In the genomic region with DNA sequence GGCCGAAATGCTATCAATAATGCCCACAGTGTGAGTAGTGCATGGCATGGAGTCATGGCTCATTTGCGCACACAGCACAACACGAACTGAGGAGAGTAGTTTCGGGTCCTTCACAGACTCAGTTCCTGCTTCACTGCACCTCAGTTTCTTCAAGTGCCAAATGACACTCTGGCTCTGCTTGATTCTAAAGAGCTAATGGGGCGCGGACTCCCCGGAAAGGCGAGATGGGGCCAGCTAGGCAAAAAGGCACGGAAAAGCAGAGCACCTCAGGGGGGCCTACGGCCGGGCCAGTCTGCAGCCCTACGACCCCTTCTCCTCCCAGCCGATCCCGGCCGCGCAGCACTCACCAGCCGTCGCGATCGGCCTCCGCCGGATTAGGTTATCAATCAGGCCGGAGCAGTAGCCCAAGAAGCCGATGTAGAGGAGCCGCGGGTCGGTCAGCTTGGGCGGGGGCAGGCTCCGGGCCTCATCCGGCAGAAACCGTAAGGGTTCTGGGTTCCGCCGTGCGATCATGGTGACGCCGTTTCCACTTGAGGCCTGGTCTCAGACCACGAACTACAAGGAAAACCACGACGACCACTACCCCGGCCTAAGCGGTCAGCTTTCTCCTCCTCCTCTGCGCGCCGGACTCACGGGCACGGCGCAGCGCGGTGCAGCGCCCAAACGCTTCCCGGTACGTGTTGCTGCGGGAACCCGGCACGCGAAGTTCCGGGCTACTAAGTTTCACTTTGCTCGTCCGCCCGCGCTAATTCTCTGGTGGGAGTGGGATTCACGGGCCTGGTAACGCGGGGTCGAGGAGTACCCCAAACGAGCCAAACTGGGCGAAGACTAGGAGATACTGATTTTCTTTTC, we compare ENCODE assay signal across 1 cellular context.
A peak's percentile ranks its signal among the peaks of the same experiment; 100 is the strongest.
TF ChIP-seq lines count a peak whose summit lies in the region.

A gene (minus strand): TSS at position 631 of the 852 bp plus-strand sequence. CDS start 118 bp downstream, at position 513.

TF ChIP-seq in HepG2, 621 proteins besides CTCF, POLR2A, EP300 and RAD21 (continued from another document and continues in another):
- TF ChIP-seq, protein P1, sequence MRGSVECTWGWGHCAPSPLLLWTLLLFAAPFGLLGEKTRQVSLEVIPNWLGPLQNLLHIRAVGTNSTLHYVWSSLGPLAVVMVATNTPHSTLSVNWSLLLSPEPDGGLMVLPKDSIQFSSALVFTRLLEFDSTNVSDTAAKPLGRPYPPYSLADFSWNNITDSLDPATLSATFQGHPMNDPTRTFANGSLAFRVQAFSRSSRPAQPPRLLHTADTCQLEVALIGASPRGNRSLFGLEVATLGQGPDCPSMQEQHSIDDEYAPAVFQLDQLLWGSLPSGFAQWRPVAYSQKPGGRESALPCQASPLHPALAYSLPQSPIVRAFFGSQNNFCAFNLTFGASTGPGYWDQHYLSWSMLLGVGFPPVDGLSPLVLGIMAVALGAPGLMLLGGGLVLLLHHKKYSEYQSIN (CRISPR knock-in tag; IDR thresholded peaks at IDR 0.05; ENCODE audit: borderline replicate concordance) = no peak
- peak; percentile 69; the same call in 1 of the 2 replicates for TF ChIP-seq HNRNPL (IDR thresholded peaks at IDR 0.05; ENCODE audit: low read depth, low read length)
- TF ChIP-seq ZSCAN25 (CRISPR knock-in tag; IDR thresholded peaks at IDR 0.05) = peak; percentile 82
- TF ChIP-seq POLR2G (IDR thresholded peaks at IDR 0.05; ENCODE audit: low read depth, low read length) = peak; percentile 91
- TF ChIP-seq, protein P2, sequence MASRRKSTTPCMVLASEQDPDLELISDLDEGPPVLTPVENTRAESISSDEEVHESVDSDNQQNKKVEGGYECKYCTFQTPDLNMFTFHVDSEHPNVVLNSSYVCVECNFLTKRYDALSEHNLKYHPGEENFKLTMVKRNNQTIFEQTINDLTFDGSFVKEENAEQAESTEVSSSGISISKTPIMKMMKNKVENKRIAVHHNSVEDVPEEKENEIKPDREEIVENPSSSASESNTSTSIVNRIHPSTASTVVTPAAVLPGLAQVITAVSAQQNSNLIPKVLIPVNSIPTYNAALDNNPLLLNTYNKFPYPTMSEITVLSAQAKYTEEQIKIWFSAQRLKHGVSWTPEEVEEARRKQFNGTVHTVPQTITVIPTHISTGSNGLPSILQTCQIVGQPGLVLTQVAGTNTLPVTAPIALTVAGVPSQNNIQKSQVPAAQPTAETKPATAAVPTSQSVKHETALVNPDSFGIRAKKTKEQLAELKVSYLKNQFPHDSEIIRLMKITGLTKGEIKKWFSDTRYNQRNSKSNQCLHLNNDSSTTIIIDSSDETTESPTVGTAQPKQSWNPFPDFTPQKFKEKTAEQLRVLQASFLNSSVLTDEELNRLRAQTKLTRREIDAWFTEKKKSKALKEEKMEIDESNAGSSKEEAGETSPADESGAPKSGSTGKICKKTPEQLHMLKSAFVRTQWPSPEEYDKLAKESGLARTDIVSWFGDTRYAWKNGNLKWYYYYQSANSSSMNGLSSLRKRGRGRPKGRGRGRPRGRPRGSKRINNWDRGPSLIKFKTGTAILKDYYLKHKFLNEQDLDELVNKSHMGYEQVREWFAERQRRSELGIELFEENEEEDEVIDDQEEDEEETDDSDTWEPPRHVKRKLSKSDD (CRISPR knock-in tag; IDR thresholded peaks at IDR 0.05; ENCODE audit: low read depth) = peak; percentile 94
- TF ChIP-seq MED8 (CRISPR knock-in tag; IDR thresholded peaks at IDR 0.05; ENCODE audit: insufficient replicate concordance) = peak; percentile 77
- peak; percentile 89; the same call in 1 of the 2 replicates for TF ChIP-seq ZNF768 (CRISPR knock-in tag; IDR thresholded peaks at IDR 0.05)
- TF ChIP-seq KAT8 (CRISPR knock-in tag; IDR thresholded peaks at IDR 0.05) = peak; percentile 91
- TF ChIP-seq, protein P3, sequence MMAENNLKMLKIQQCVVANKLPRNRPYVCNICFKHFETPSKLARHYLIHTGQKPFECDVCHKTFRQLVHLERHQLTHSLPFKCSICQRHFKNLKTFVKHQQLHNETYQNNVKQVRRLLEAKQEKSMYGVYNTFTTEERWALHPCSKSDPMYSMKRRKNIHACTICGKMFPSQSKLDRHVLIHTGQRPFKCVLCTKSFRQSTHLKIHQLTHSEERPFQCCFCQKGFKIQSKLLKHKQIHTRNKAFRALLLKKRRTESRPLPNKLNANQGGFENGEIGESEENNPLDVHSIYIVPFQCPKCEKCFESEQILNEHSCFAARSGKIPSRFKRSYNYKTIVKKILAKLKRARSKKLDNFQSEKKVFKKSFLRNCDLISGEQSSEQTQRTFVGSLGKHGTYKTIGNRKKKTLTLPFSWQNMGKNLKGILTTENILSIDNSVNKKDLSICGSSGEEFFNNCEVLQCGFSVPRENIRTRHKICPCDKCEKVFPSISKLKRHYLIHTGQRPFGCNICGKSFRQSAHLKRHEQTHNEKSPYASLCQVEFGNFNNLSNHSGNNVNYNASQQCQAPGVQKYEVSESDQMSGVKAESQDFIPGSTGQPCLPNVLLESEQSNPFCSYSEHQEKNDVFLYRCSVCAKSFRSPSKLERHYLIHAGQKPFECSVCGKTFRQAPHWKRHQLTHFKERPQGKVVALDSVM (CRISPR knock-in tag; IDR thresholded peaks at IDR 0.05) = peak; percentile 76
- TF ChIP-seq, protein P4, sequence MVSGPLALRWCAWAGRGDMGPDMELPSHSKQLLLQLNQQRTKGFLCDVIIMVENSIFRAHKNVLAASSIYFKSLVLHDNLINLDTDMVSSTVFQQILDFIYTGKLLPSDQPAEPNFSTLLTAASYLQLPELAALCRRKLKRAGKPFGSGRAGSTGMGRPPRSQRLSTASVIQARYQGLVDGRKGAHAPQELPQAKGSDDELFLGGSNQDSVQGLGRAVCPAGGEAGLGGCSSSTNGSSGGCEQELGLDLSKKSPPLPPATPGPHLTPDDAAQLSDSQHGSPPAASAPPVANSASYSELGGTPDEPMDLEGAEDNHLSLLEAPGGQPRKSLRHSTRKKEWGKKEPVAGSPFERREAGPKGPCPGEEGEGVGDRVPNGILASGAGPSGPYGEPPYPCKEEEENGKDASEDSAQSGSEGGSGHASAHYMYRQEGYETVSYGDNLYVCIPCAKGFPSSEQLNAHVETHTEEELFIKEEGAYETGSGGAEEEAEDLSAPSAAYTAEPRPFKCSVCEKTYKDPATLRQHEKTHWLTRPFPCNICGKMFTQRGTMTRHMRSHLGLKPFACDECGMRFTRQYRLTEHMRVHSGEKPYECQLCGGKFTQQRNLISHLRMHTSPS (CRISPR knock-in tag; IDR thresholded peaks at IDR 0.05; ENCODE audit: low read depth) = peak; percentile 47; the same call in 1 of the 2 replicates
- TF ChIP-seq RELA (CRISPR knock-in tag; IDR thresholded peaks at IDR 0.05) = no peak
- TF ChIP-seq, protein P5, sequence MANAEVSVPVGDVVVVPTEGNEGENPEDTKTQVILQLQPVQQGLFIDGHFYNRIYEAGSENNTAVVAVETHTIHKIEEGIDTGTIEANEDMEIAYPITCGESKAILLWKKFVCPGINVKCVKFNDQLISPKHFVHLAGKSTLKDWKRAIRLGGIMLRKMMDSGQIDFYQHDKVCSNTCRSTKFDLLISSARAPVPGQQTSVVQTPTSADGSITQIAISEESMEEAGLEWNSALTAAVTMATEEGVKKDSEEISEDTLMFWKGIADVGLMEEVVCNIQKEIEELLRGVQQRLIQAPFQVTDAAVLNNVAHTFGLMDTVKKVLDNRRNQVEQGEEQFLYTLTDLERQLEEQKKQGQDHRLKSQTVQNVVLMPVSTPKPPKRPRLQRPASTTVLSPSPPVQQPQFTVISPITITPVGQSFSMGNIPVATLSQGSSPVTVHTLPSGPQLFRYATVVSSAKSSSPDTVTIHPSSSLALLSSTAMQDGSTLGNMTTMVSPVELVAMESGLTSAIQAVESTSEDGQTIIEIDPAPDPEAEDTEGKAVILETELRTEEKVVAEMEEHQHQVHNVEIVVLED (CRISPR knock-in tag; IDR thresholded peaks at IDR 0.05; ENCODE audit: borderline replicate concordance) = peak; percentile 99
- TF ChIP-seq ZNF652 (CRISPR knock-in tag; IDR thresholded peaks at IDR 0.05; ENCODE audit: borderline replicate concordance, low read depth) = no peak; the same call in 1 of the 2 replicates
- no peak for TF ChIP-seq SUZ12 (IDR thresholded peaks at IDR 0.05; ENCODE audit: low read depth, low read length)
- TF ChIP-seq KAT2B (IDR thresholded peaks at IDR 0.05; ENCODE audit: borderline replicate concordance, low read depth, low read length) = no peak
- no peak for TF ChIP-seq TCF12 (IDR thresholded peaks at IDR 0.05)
- no peak; the same call in 1 of the 2 replicates for TF ChIP-seq TCF12 (CRISPR knock-in tag; IDR thresholded peaks at IDR 0.05)
- TF ChIP-seq, protein P6, sequence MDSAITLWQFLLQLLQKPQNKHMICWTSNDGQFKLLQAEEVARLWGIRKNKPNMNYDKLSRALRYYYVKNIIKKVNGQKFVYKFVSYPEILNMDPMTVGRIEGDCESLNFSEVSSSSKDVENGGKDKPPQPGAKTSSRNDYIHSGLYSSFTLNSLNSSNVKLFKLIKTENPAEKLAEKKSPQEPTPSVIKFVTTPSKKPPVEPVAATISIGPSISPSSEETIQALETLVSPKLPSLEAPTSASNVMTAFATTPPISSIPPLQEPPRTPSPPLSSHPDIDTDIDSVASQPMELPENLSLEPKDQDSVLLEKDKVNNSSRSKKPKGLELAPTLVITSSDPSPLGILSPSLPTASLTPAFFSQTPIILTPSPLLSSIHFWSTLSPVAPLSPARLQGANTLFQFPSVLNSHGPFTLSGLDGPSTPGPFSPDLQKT (CRISPR knock-in tag; IDR thresholded peaks at IDR 0.05; ENCODE audit: borderline replicate concordance) = peak; percentile 87; the same call in 1 of the 2 replicates
- peak; percentile 99 for TF ChIP-seq ZFX (CRISPR knock-in tag; IDR thresholded peaks at IDR 0.05; ENCODE audit: low read depth)
- TF ChIP-seq, protein P7, sequence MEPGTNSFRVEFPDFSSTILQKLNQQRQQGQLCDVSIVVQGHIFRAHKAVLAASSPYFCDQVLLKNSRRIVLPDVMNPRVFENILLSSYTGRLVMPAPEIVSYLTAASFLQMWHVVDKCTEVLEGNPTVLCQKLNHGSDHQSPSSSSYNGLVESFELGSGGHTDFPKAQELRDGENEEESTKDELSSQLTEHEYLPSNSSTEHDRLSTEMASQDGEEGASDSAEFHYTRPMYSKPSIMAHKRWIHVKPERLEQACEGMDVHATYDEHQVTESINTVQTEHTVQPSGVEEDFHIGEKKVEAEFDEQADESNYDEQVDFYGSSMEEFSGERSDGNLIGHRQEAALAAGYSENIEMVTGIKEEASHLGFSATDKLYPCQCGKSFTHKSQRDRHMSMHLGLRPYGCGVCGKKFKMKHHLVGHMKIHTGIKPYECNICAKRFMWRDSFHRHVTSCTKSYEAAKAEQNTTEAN (CRISPR knock-in tag; conservative IDR thresholded peaks at IDR 0.05) = peak; percentile 71; the same call in 1 of the 2 replicates
- TF ChIP-seq ZKSCAN1 (IDR thresholded peaks at IDR 0.05; ENCODE audit: low read length) = peak; percentile 67
- TF ChIP-seq ZNF264 (CRISPR knock-in tag; IDR thresholded peaks at IDR 0.05) = peak; percentile 81; the same call in 1 of the 2 replicates
- TF ChIP-seq POLR2AphosphoS2 (IDR thresholded peaks at IDR 0.05; ENCODE audit: low read depth, low read length) = no peak
- TF ChIP-seq, protein P8, sequence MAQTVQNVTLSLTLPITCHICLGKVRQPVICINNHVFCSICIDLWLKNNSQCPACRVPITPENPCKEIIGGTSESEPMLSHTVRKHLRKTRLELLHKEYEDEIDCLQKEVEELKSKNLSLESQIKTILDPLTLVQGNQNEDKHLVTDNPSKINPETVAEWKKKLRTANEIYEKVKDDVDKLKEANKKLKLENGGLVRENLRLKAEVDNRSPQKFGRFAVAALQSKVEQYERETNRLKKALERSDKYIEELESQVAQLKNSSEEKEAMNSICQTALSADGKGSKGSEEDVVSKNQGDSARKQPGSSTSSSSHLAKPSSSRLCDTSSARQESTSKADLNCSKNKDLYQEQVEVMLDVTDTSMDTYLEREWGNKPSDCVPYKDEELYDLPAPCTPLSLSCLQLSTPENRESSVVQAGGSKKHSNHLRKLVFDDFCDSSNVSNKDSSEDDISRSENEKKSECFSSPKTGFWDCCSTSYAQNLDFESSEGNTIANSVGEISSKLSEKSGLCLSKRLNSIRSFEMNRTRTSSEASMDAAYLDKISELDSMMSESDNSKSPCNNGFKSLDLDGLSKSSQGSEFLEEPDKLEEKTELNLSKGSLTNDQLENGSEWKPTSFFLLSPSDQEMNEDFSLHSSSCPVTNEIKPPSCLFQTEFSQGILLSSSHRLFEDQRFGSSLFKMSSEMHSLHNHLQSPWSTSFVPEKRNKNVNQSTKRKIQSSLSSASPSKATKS (CRISPR knock-in tag; IDR thresholded peaks at IDR 0.05) = no peak
- peak; percentile 74; the same call in 1 of the 2 replicates for TF ChIP-seq ZC3H13 (CRISPR knock-in tag; IDR thresholded peaks at IDR 0.05)
- no peak for TF ChIP-seq MBNL3 (CRISPR knock-in tag; conservative IDR thresholded peaks at IDR 0.05)
- TF ChIP-seq, protein P9, sequence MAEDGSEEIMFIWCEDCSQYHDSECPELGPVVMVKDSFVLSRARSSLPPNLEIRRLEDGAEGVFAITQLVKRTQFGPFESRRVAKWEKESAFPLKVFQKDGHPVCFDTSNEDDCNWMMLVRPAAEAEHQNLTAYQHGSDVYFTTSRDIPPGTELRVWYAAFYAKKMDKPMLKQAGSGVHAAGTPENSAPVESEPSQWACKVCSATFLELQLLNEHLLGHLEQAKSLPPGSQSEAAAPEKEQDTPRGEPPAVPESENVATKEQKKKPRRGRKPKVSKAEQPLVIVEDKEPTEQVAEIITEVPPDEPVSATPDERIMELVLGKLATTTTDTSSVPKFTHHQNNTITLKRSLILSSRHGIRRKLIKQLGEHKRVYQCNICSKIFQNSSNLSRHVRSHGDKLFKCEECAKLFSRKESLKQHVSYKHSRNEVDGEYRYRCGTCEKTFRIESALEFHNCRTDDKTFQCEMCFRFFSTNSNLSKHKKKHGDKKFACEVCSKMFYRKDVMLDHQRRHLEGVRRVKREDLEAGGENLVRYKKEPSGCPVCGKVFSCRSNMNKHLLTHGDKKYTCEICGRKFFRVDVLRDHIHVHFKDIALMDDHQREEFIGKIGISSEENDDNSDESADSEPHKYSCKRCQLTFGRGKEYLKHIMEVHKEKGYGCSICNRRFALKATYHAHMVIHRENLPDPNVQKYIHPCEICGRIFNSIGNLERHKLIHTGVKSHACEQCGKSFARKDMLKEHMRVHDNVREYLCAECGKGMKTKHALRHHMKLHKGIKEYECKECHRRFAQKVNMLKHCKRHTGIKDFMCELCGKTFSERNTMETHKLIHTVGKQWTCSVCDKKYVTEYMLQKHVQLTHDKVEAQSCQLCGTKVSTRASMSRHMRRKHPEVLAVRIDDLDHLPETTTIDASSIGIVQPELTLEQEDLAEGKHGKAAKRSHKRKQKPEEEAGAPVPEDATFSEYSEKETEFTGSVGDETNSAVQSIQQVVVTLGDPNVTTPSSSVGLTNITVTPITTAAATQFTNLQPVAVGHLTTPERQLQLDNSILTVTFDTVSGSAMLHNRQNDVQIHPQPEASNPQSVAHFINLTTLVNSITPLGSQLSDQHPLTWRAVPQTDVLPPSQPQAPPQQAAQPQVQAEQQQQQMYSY (CRISPR knock-in tag; IDR thresholded peaks at IDR 0.05) = peak; percentile 76; the same call in 1 of the 2 replicates
- peak; percentile 61; the same call in 1 of the 2 replicates for TF ChIP-seq ZNF143 (CRISPR knock-in tag; IDR thresholded peaks at IDR 0.05)
- peak; percentile 84 for TF ChIP-seq ZNF558 (CRISPR knock-in tag; IDR thresholded peaks at IDR 0.05; ENCODE audit: borderline replicate concordance)
- TF ChIP-seq ZNF138 (CRISPR knock-in tag; IDR thresholded peaks at IDR 0.05; ENCODE audit: low read depth) = no peak
- TF ChIP-seq, protein P10, sequence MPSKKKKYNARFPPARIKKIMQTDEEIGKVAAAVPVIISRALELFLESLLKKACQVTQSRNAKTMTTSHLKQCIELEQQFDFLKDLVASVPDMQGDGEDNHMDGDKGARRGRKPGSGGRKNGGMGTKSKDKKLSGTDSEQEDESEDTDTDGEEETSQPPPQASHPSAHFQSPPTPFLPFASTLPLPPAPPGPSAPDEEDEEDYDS (CRISPR knock-in tag; IDR thresholded peaks at IDR 0.05) = peak; percentile 52; the same call in 1 of the 2 replicates
- TF ChIP-seq ZSCAN29 (CRISPR knock-in tag; conservative IDR thresholded peaks at IDR 0.05) = 0 out of 2 replicates have a peak, but pooled peaks have one; percentile 56
- peak; percentile 97 for TF ChIP-seq YEATS4 (CRISPR knock-in tag; IDR thresholded peaks at IDR 0.05; ENCODE audit: borderline replicate concordance)
- TF ChIP-seq ZNF891 (CRISPR knock-in tag; IDR thresholded peaks at IDR 0.05) = peak; percentile 96
- peak; percentile 78; the same call in 1 of the 2 replicates for TF ChIP-seq TARDBP (CRISPR knock-in tag; IDR thresholded peaks at IDR 0.05)
